8 cellular contexts compared by ENCODE assay signal in genomic region chr9:79570449-79571308, GRCh38. TPM values are rescaled to one million over a fixed set of nuclear protein-coding genes. Genes with fewer than 3 reads are reported as not detected.
A peak's percentile ranks its signal among the peaks of the same experiment; 100 is the strongest.
DNase-seq lines count a peak whose midpoint lies in the region; ATAC-seq and TF ChIP-seq lines count a peak whose summit lies in the region.

No MANE protein-coding gene starts in this region.

- DNase-seq in GM10266 (ENCODE audit: extremely low spot score) (peak; percentile 39), NCI-H1105 treated with DMSO at 0.1 percent for 48 hours (lab: John Stamatoyannopoulos, UW) (peak; percentile 67), fibroblast of the aortic adventitia (ENCODE audit: low read depth) (peak; percentile 46), neural progenitor cell (ENCODE audit: low spot score) (peak; percentile 97), uterus (peak; percentile 41 to 50)
- peak; percentile 64 to 66 for DNase-seq in activated T-cell treated with anti-CD3 and anti-CD28 coated beads, Interleukin-2, amount 50 U/mL, for 48 hours

- intact Hi-C loops in uterus (cut with DNase I; ENCODE audit: low total_unique reads) = no loop called here

- no peak for TF ChIP-seq CTCF in GM10266 (IDR thresholded peaks at IDR 0.05; ENCODE audit: control insufficient read depth, insufficient read depth, low read depth, missing control alignments)
- TF ChIP-seq CTCF in fibroblast of the aortic adventitia (IDR thresholded peaks at IDR 0.05; ENCODE audit: insufficient read depth, low read length) = no peak
- no peak for TF ChIP-seq CTCF in neural progenitor cell (IDR thresholded peaks at IDR 0.05)
- TF ChIP-seq CTCF in uterus (IDR thresholded peaks at IDR 0.05) = no peak

- peak overlapping the region; percentile 63 for H3K9ac ChIP-seq in neural progenitor cell

- peaks cover 34% of the 10 kb centered on the region for H4K20me1 ChIP-seq in neural progenitor cell (ENCODE audit: low read depth)

- H3K27me3 ChIP-seq in neural progenitor cell = peaks cover 6% of the 10 kb centered on the region
- no peaks in the 10 kb centered on the region for H3K27me3 ChIP-seq in uterus

- peaks cover 12% of the 10 kb centered on the region for H3K9me3 Mint-ChIP-seq in neural progenitor cell

- peak overlapping the region; percentile 97 for H3K27ac ChIP-seq in neural progenitor cell
- H3K27ac ChIP-seq in uterus = peak overlapping the region; percentile 73 to 83

- peak overlapping the region; percentile 80 for H3K4me3 ChIP-seq in fibroblast of the aortic adventitia (ENCODE audit: low read depth, low read length)
- peak overlapping the region; percentile 62 for H3K4me3 ChIP-seq in neural progenitor cell
- peak overlapping the region; percentile 73 to 74 for H3K4me3 ChIP-seq in uterus

- no peak for TF ChIP-seq POLR2A in uterus (IDR thresholded peaks at IDR 0.05)

- H3K27ac Mint-ChIP-seq in neural progenitor cell = peak overlapping the region; percentile 81

- no peaks in the 10 kb centered on the region for H3K9me3 ChIP-seq in neural progenitor cell (ENCODE audit: low read depth)
- no peaks in the 10 kb centered on the region for H3K9me3 ChIP-seq in uterus

- peaks cover 40% of the 10 kb centered on the region for H3K79me2 ChIP-seq in neural progenitor cell (ENCODE audit: low read depth)

- H3K36me3 Mint-ChIP-seq in neural progenitor cell = peaks cover 16% of the 10 kb centered on the region

- H3K4me1 ChIP-seq in neural progenitor cell (peaks cover 9% of the 10 kb centered on the region), uterus (no peaks in the 10 kb centered on the region)

- H3K4me1 Mint-ChIP-seq in neural progenitor cell = peaks cover 20% of the 10 kb centered on the region

- H2AFZ ChIP-seq in neural progenitor cell (replicated peaks) = peak overlapping the region; percentile 74

- H3K27me3 Mint-ChIP-seq in neural progenitor cell (ENCODE audit: insufficient read depth, low read depth) = peaks cover 14% of the 10 kb centered on the region

- H3F3A ChIP-seq in neural progenitor cell (ENCODE audit: low read depth) = peaks cover 23% of the 10 kb centered on the region

- ATAC-seq in GM18868 (IDR thresholded peaks at IDR 0.05; ENCODE audit: unreplicated experiment) (no peak), GM19328 (IDR thresholded peaks at IDR 0.05; ENCODE audit: unreplicated experiment) (no peak)

- H3K4me3 Mint-ChIP-seq in neural progenitor cell = no peak overlapping the region

- peak overlapping the region; percentile 93 for H3K4me2 ChIP-seq in neural progenitor cell

- H3K36me3 ChIP-seq in neural progenitor cell (peaks cover 7% of the 10 kb centered on the region), uterus (no peaks in the 10 kb centered on the region)

RNA-seq across cellular contexts. Expression of gene TLE4, which starts 1.1 kb away (rescaled TPM):
- total RNA-seq in fibroblast of the aortic adventitia (ENCODE audit: low replicate concordance) = 14.7 and 75.3 TPM in 2 replicates
- total RNA-seq in neural progenitor cell (ENCODE audit: low replicate concordance) = 236 and 265 TPM in 2 replicates
- 100 to 1,000 TPM in 1 of 4 donors, 10 to 100 TPM in 3; 21.1 to 134 (median 35.1) TPM for total RNA-seq in uterus

Comparison
In these comparisons a context has a peak if more than half of its experiments do, and no peak if none do; other contexts are left out.
1. DNase-seq: peak in every context shown above with its lines; median percentile 97 in neural progenitor cell; 67 in NCI-H1105 treated with DMSO at 0.1 percent for 48 hours; 65 in activated T-cell treated with anti-CD3 and anti-CD28 coated beads, Interleukin-2, amount 50 U/mL, for 48 hours; 46 in fibroblast of the aortic adventitia; 46 in uterus; 39 in GM10266.